In the genomic region with DNA sequence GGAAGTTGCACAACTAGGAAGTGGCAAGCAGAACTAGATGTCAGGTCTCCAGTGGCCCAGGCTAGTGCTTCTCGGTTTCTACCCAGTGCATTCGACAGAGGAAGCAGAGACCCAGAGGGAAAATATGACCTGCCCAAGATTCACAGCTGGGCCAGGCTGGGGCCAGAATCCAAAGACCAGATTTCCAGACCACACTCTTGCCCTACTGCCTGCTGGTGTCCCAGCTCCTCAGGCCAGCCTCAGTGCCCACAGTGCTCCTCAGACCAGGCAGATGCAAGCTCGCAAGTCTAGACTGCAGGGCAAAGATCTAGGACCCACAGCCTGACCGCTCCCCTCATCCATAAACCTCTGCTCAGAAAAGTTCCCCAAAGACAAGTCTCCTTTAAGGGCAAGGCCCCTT, we compare ENCODE assay signal across 24 cellular contexts.
"Had no signal": no experiment of that assay in that cellular context is flagged by ENCODE, and none has a peak within 500 bp of the region (broad histone marks: within the 10 kb centered on the region; RNA-seq: fewer than 3 reads in every experiment).

No MANE protein-coding gene starts in this region.

- H3K4me1 ChIP-seq: esophagus muscularis mucosa, stomach, suprapubic skin, tibial nerve, uterus had no signal

- H3K27me3 ChIP-seq: brain microvascular endothelial cell, uterus had no signal

- H3K36me3 Mint-ChIP-seq: activated naive CD4-positive, alpha-beta T cell treated with anti-CD3 and anti-CD28 coated beads, Interleukin-2, amount 50 U/mL, for 72 hours; memory B cell; stimulated activated memory B cell treated with anti-CD40 and anti-IgM and Interleukin-4, amounts not matched to agents 10 μg/mL and 1 μg/mL and 100 μg/mL, for 72 hours had no signal

- H3K9me3 Mint-ChIP-seq: activated CD8-positive, alpha-beta T cell treated with anti-CD3 and anti-CD28 coated beads for 36 hours; activated naive CD4-positive, alpha-beta T cell treated with anti-CD3 and anti-CD28 coated beads, Interleukin-2, amount 50 U/mL, for 72 hours; effector memory CD8-positive, alpha-beta T cell; memory B cell; T-helper 1 cell treated with Interleukin-12 subunit alpha and Interleukin-12 subunit beta and Interleukin-4 antibody, amounts not matched to agents 30 μg/mL and 1 μg/mL, for 36 hours had no signal

- H3K9me3 ChIP-seq: esophagus muscularis mucosa, mucosa of descending colon, stomach, suprapubic skin, tibial nerve, uterus had no signal

- H3K27ac Mint-ChIP-seq: activated CD8-positive, alpha-beta T cell treated with anti-CD3 and anti-CD28 coated beads for 36 hours; activated naive CD4-positive, alpha-beta T cell treated with anti-CD3 and anti-CD28 coated beads, Interleukin-2, amount 50 U/mL, for 72 hours; effector memory CD8-positive, alpha-beta T cell; memory B cell; stimulated activated memory B cell treated with anti-CD40 and anti-IgM and Interleukin-4, amounts not matched to agents 10 μg/mL and 1 μg/mL and 100 μg/mL, for 72 hours; T-helper 1 cell treated with Interleukin-12 subunit alpha and Interleukin-12 subunit beta and Interleukin-4 antibody, amounts not matched to agents 30 μg/mL and 1 μg/mL, for 36 hours had no signal

- H3K27ac ChIP-seq: brain microvascular endothelial cell, esophagus muscularis mucosa, stomach, suprapubic skin, tibial nerve, uterus had no signal

- FAIRE-seq: frontal cortex, islet of Langerhans, small intestine had no signal

- H3K4me3 ChIP-seq: esophagus muscularis mucosa, mucosa of descending colon, stomach, suprapubic skin, tibial nerve, uterus had no signal

- ATAC-seq: activated CD8-positive, alpha-beta T cell treated with anti-CD3 and anti-CD28 coated beads for 36 hours; activated naive CD4-positive, alpha-beta T cell treated with anti-CD3 and anti-CD28 coated beads, Interleukin-2, amount 50 U/mL, for 72 hours; effector memory CD8-positive, alpha-beta T cell; left cardiac atrium; mucosa of descending colon; sciatic nerve; stimulated activated memory B cell treated with anti-CD40 and anti-IgM and Interleukin-4, amounts not matched to agents 10 μg/mL and 1 μg/mL and 100 μg/mL, for 72 hours had no signal

- H3K4me3 Mint-ChIP-seq: activated CD8-positive, alpha-beta T cell treated with anti-CD3 and anti-CD28 coated beads for 36 hours; effector memory CD8-positive, alpha-beta T cell; memory B cell; stimulated activated memory B cell treated with anti-CD40 and anti-IgM and Interleukin-4, amounts not matched to agents 10 μg/mL and 1 μg/mL and 100 μg/mL, for 72 hours; T-helper 1 cell treated with Interleukin-12 subunit alpha and Interleukin-12 subunit beta and Interleukin-4 antibody, amounts not matched to agents 30 μg/mL and 1 μg/mL, for 36 hours had no signal

- DNase-seq: activated CD4-positive, alpha-beta T cell treated with anti-CD3 and anti-CD28 coated beads for 48 hours; activated CD8-positive, alpha-beta T cell treated with anti-CD3 and anti-CD28 coated beads for 36 hours; activated gamma-delta T cell treated with Interleukin-2 at 50 U/mL for 16 hours; activated T-cell treated with anti-CD3 and anti-CD28 coated beads, Interleukin-2, amount 50 U/mL, for 1 hour; aorta; brain microvascular endothelial cell; central memory CD4-positive, alpha-beta T cell; effector memory CD8-positive, alpha-beta T cell; left cardiac atrium; mucosa of descending colon; occipital lobe; small intestine; stomach; uterus had no signal

- H3K4me1 Mint-ChIP-seq: memory B cell; stimulated activated memory B cell treated with anti-CD40 and anti-IgM and Interleukin-4, amounts not matched to agents 10 μg/mL and 1 μg/mL and 100 μg/mL, for 72 hours had no signal

- H3K36me3 ChIP-seq: brain microvascular endothelial cell, esophagus muscularis mucosa, stomach, suprapubic skin, tibial nerve, uterus had no signal
